ENCODE assay signal across 14 cellular contexts in the genomic region with DNA sequence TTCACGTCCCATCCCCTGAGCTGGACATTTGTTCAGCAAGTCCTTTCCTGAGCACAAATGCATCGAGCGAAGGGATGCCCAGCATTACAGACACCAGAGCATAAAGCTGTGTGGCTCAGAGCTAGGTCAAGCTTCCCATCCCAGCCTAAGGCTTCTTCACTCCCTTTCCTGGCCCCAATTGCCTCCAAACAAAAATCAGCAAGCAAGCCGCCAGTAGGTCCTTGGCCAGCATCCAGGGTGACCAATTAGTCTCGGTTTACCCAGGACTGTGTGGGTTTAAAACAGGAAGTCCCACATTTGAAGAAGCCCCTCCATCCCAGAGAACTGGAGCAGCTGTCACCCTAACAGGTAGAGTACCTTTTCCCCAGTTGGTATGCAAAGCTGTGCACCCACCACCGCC.
"Had no signal": no experiment of that assay in that cellular context is flagged by ENCODE, and none has a peak within 500 bp of the region (broad histone marks: within the 10 kb centered on the region; RNA-seq: fewer than 3 reads in every experiment).

No MANE protein-coding gene starts in this region.

- H3K36me3 ChIP-seq: adrenal gland, neutrophil, right atrium auricular region, tibial nerve, vagina had no signal

- H3K27me3 ChIP-seq: adrenal gland, neutrophil, right atrium auricular region, tibial nerve, vagina had no signal

- H3K4me3 Mint-ChIP-seq: effector memory CD8-positive, alpha-beta T cell; mesothelial cell of epicardium; stimulated activated effector memory CD8-positive, alpha-beta T cell treated with anti-CD3 and anti-CD28 coated beads, Interleukin-12 subunit alpha, Interleukin-12 subunit beta, amount 100 ng/mL, for 72 hours had no signal

- H3K4me2 ChIP-seq: smooth muscle cell had no signal

- H3K4me3 ChIP-seq: adrenal gland, right atrium auricular region, smooth muscle cell, tibial nerve, vagina had no signal

- H3K9me3 ChIP-seq: adrenal gland, neutrophil, right atrium auricular region, tibial nerve, vagina had no signal

- ATAC-seq: effector memory CD8-positive, alpha-beta T cell; stimulated activated effector memory CD8-positive, alpha-beta T cell treated with anti-CD3 and anti-CD28 coated beads, Interleukin-12 subunit alpha, Interleukin-12 subunit beta, amount 100 ng/mL, for 72 hours had no signal

- H3K27ac ChIP-seq: neutrophil, right atrium auricular region, tibial nerve, vagina had no signal

- H3K27me3 Mint-ChIP-seq: effector memory CD8-positive, alpha-beta T cell had no signal

- DNase-seq: activated naive CD4-positive, alpha-beta T cell treated with anti-CD3 and anti-CD28 coated beads, Interleukin-2, amount 50 U/mL, for 16 hours; caudate nucleus; effector memory CD8-positive, alpha-beta T cell; erythroblast; hippocampal formation; T-helper 9 cell had no signal

- H3K9me3 Mint-ChIP-seq: effector memory CD8-positive, alpha-beta T cell; mesothelial cell of epicardium; stimulated activated effector memory CD8-positive, alpha-beta T cell treated with anti-CD3 and anti-CD28 coated beads, Interleukin-12 subunit alpha, Interleukin-12 subunit beta, amount 100 ng/mL, for 72 hours had no signal

- H3K27ac Mint-ChIP-seq: mesothelial cell of epicardium had no signal

- H3K36me3 Mint-ChIP-seq: mesothelial cell of epicardium; stimulated activated effector memory CD8-positive, alpha-beta T cell treated with anti-CD3 and anti-CD28 coated beads, Interleukin-12 subunit alpha, Interleukin-12 subunit beta, amount 100 ng/mL, for 72 hours had no signal
